ENCODE assay signal across 24 cellular contexts in genomic region chr5:58503634-58504033, GRCh38. TPM values are rescaled to one million over a fixed set of nuclear protein-coding genes. Genes with fewer than 3 reads are reported as not detected.
DNase-seq lines count a peak whose midpoint lies in the region; ATAC-seq, FAIRE-seq and TF ChIP-seq lines count a peak whose summit lies in the region.
"Had no signal": no experiment of that assay in that cellular context is flagged by ENCODE, and none has a peak within 500 bp of the region (broad histone marks: within the 10 kb centered on the region; RNA-seq: fewer than 3 reads in every experiment).

No MANE protein-coding gene starts in this region.

- H3K79me2 ChIP-seq in GM23338 (replicated peaks; ENCODE audit: insufficient read depth) (no peaks in the 10 kb centered on the region), mesendoderm (ENCODE audit: control insufficient read depth, insufficient read depth, low read length) (no peaks in the 10 kb centered on the region)

- H3K4me1 Mint-ChIP-seq in GM23338: peaks cover 20% of the 10 kb centered on the region

- H3K36me3 ChIP-seq in GM23338 (ENCODE audit: insufficient read depth) (no peaks in the 10 kb centered on the region), mesendoderm (ENCODE audit: control insufficient read depth, insufficient read depth, low read length) (no peaks in the 10 kb centered on the region), H7 (replicated peaks; ENCODE audit: control insufficient read depth, insufficient read depth, low read length) (no peaks in the 10 kb centered on the region), suprapubic skin (no peaks in the 10 kb centered on the region)
- H3K36me3 ChIP-seq: BE2C had no signal

- H4K8ac ChIP-seq in mesendoderm (ENCODE audit: low read depth, low read length): no peak overlapping the region

- H3K79me1 ChIP-seq in mesendoderm (ENCODE audit: low read length): no peaks in the 10 kb centered on the region

- DNase-seq in A549 (ENCODE audit: low read depth in 1 of 2, low spot score in 1 of 2): no peak
- DNase-seq in GM23338 (ENCODE audit: low spot score): peak; percentile 29
- peak; percentile 15 for DNase-seq in NCI-H748 treated with DMSO at 0.1 percent for 48 hours (lab: John Stamatoyannopoulos, UW)
- DNase-seq in mesendoderm: peak; percentile 35
- DNase-seq in glomerular visceral epithelial cell (ENCODE audit: extremely low spot score): no peak
- DNase-seq in H7: no peak
- no peak for DNase-seq in suprapubic skin (ENCODE audit: low spot score in 2 of 2)
- DNase-seq: ACHN; BE2C; C1 segment of cervical spinal cord; CD4-positive, CD25-positive, alpha-beta regulatory T cell; CD8-positive, alpha-beta memory T cell; DMS 273 treated with DMSO at 0.1 percent for 48 hours; DMS53; GDM1; GM23248 had no signal

- no peak overlapping the region for H2AK5ac ChIP-seq in mesendoderm (ENCODE audit: low read length)

- no peak overlapping the region for H3K4ac ChIP-seq in mesendoderm (ENCODE audit: low read depth, low read length)

- H3K4me1 ChIP-seq in A549 (no peaks in the 10 kb centered on the region), GM23338 (ENCODE audit: insufficient read depth) (peaks cover 13% of the 10 kb centered on the region), mesendoderm (ENCODE audit: control insufficient read depth, low read depth, low read length) (peaks cover 2% of the 10 kb centered on the region), suprapubic skin (no peaks in the 10 kb centered on the region)

- no peak overlapping the region for H3K4me2 ChIP-seq in A549
- no peak overlapping the region for H3K4me2 ChIP-seq in GM23338
- H3K4me2 ChIP-seq in mesendoderm (ENCODE audit: low read length): no peak overlapping the region

- TF ChIP-seq EP300 in A549 (IDR thresholded peaks at IDR 0.05) (no peak), suprapubic skin (IDR thresholded peaks at IDR 0.05) (no peak)

- H3K18ac ChIP-seq in mesendoderm (ENCODE audit: low read length): no peak overlapping the region

- H3K27ac ChIP-seq in A549 (no peak overlapping the region), GM23338 (ENCODE audit: low read depth) (no peak overlapping the region), mesendoderm (ENCODE audit: low read depth, low read length) (no peak overlapping the region), suprapubic skin (no peak overlapping the region)
- H3K27ac ChIP-seq: GM23248 had no signal

- H2BK5ac ChIP-seq in mesendoderm (ENCODE audit: low read length): no peak overlapping the region

- H3K27me3 ChIP-seq in GM23338 (ENCODE audit: insufficient read depth): no peaks in the 10 kb centered on the region
- H3K27me3 ChIP-seq in mesendoderm (ENCODE audit: insufficient read depth, low read length, poor library complexity): no peaks in the 10 kb centered on the region
- no peaks in the 10 kb centered on the region for H3K27me3 ChIP-seq in H7 (ENCODE audit: control insufficient read depth, insufficient read depth, low read length)
- H3K27me3 ChIP-seq in suprapubic skin: no peaks in the 10 kb centered on the region
- H3K27me3 ChIP-seq: BE2C had no signal

- WGBS in A549 (ENCODE audit: missing lambda C conversion rate): 15% methylated on average over 3 of the region's 3 CpGs
- WGBS in mesendoderm (ENCODE audit: extremely low coverage, insufficient coverage, low lambda C conversion rate): no CpG with 5 or more reads among the region's 3 CpGs
- 44% methylated on average over 3 of the region's 3 CpGs for WGBS in suprapubic skin

- no peaks in the 10 kb centered on the region for H4K20me1 ChIP-seq in GM23338 (replicated peaks; ENCODE audit: insufficient read depth)

- CTCF ChIA-PET in A549 (lab: Yijun Ruan, JAX): interaction anchor here (17.4 kb wide), 1 partner anchor 347 kb away, joined by 266 read pairs; no protein-coding TSS in a partner anchor

- H3K36me3 Mint-ChIP-seq in GM23338 (ENCODE audit: low read depth): no peaks in the 10 kb centered on the region
- H3K36me3 Mint-ChIP-seq: CD4-positive, CD25-positive, alpha-beta regulatory T cell had no signal

- H3K4me3 ChIP-seq in A549: no peak overlapping the region
- no peak overlapping the region for H3K4me3 ChIP-seq in GM23338
- H3K4me3 ChIP-seq in mesendoderm (ENCODE audit: low read length): no peak overlapping the region
- H3K4me3 ChIP-seq in H7 (ENCODE audit: insufficient read depth, low read depth, low read length): no peak overlapping the region
- no peak overlapping the region for H3K4me3 ChIP-seq in suprapubic skin
- H3K4me3 ChIP-seq: GM23248 had no signal

- TF ChIP-seq CTCF in A549 (IDR thresholded peaks at IDR 0.05) (no peak), GM23338 (conservative IDR thresholded peaks at IDR 0.05; ENCODE audit: low read depth in 2 of 2) (no peak), suprapubic skin (IDR thresholded peaks at IDR 0.05) (no peak)

- FAIRE-seq in A549 (lab: Jason Lieb, UNC): peak; percentile 76
- FAIRE-seq: GM12892, GM18507, H54, HepG2 had no signal

- H4K5ac ChIP-seq in mesendoderm (ENCODE audit: low read length): no peak overlapping the region

- no peak overlapping the region for H2BK15ac ChIP-seq in mesendoderm (replicated peaks; ENCODE audit: low read depth)

- POLR2A ChIA-PET in A549 (lab: Yijun Ruan, JAX): no interaction called here

- TF ChIP-seq RAD21 in A549 (conservative IDR thresholded peaks at IDR 0.05 in 1 of 2, IDR thresholded peaks at IDR 0.05 in 1 of 2): no peak

- no peak overlapping the region for H3K9ac ChIP-seq in mesendoderm (ENCODE audit: low read length)
- H3K9ac ChIP-seq: GM23248 had no signal

- no peak overlapping the region for H2BK120ac ChIP-seq in mesendoderm (ENCODE audit: low read depth, low read length)

- H3K27me3 Mint-ChIP-seq in GM23338 (ENCODE audit: insufficient read depth, low read depth, poor library complexity): peaks cover 3% of the 10 kb centered on the region
- H3K27me3 Mint-ChIP-seq: CD4-positive, CD25-positive, alpha-beta regulatory T cell; CD8-positive, alpha-beta memory T cell; IgD-negative memory B cell had no signal

- H3K27ac Mint-ChIP-seq in GM23338: no peak overlapping the region
- H3K27ac Mint-ChIP-seq: CD4-positive, CD25-positive, alpha-beta regulatory T cell; CD8-positive, alpha-beta memory T cell; IgD-negative memory B cell had no signal

- H3K9me3 ChIP-seq in A549 (no peaks in the 10 kb centered on the region), suprapubic skin (no peaks in the 10 kb centered on the region)
- H3K9me3 ChIP-seq: BE2C had no signal

- H3K23ac ChIP-seq in mesendoderm (ENCODE audit: low read length): no peak overlapping the region

- H3K9me3 Mint-ChIP-seq in GM23338: no peaks in the 10 kb centered on the region
- H3K9me3 Mint-ChIP-seq: CD4-positive, CD25-positive, alpha-beta regulatory T cell; IgD-negative memory B cell had no signal

- no peaks in the 10 kb centered on the region for H3K9me2 ChIP-seq in GM23338 (ENCODE audit: insufficient read depth)

- no peak overlapping the region for H3K4me3 Mint-ChIP-seq in GM23338
- H3K4me3 Mint-ChIP-seq: CD4-positive, CD25-positive, alpha-beta regulatory T cell; CD8-positive, alpha-beta memory T cell had no signal

- ATAC-seq in A549: no peak
- peak; percentile 53; the same call in 2 of the 3 replicates for ATAC-seq in GM23338
- no peak for ATAC-seq in HG03175 (IDR thresholded peaks at IDR 0.05; ENCODE audit: unreplicated experiment)
- ATAC-seq: HCT116, HepG2 had no signal

- TF ChIP-seq POLR2A in A549 (IDR thresholded peaks at IDR 0.05; ENCODE audit: low read length) (no peak), suprapubic skin (IDR thresholded peaks at IDR 0.05) (no peak)

- H2AFZ ChIP-seq in GM23338: no peak overlapping the region
- H2AFZ ChIP-seq: GM23248 had no signal

- H3F3A ChIP-seq in GM23338 (replicated peaks; ENCODE audit: low read depth): no peaks in the 10 kb centered on the region

- H3K56ac ChIP-seq in mesendoderm (ENCODE audit: low read length): no peak overlapping the region

TF ChIP-seq in A549, 52 proteins besides CTCF, POLR2A, EP300 and RAD21 (continues in another document):
- TF ChIP-seq MAZ (IDR thresholded peaks at IDR 0.05; ENCODE audit: borderline replicate concordance, low read depth, low read length) (no peak), KDM5A (IDR thresholded peaks at IDR 0.05) (no peak), SREBF2 (IDR thresholded peaks at IDR 0.05) (no peak), JUN (IDR thresholded peaks at IDR 0.05) (no peak), HOXB5 (CRISPR knock-in tag; IDR thresholded peaks at IDR 0.05) (no peak), ESRRA (IDR thresholded peaks at IDR 0.05; ENCODE audit: borderline replicate concordance, low read length) (no peak)

TF ChIP-seq in GM23338, 12 proteins besides CTCF, POLR2A, EP300 and RAD21 (continues in another document):
- TF ChIP-seq ZNF331 (CRISPR knock-in tag; IDR thresholded peaks at IDR 0.05; ENCODE audit: low read depth): no peak

RNA-seq across cellular contexts. Expression of gene GAPT, which starts 12.4 kb away (rescaled TPM):
- not detected in 2 replicates for polyA plus RNA-seq in A549 (2011; rRNA removed)
- polyA plus RNA-seq in A549 (2012; cell fraction: cytosol; rRNA removed): not detected in 2 replicates
- not detected in 2 replicates for polyA plus RNA-seq in A549 (2012; cell fraction: nucleus; rRNA removed)
- not detected in 3 replicates for polyA plus RNA-seq in A549 (2017; fragmentation: RNase III; extraction: RNeasy Plus Mini Kit Qiagen cat#74134 plus additional on column Dnase treatment)
- not detected in 2 replicates for polyA minus RNA-seq in A549 (2011; rRNA and poly(A)+ RNA removed)
- not detected in 2 replicates for total RNA-seq in GM23338 (2014; rRNA removed; shearing (Covaris generic))
- polyA plus RNA-seq in GM23338 (2016; fragmentation: Nextera tagmentation; extraction: Ambion mirVana): not detected in 2 replicates
- polyA plus RNA-seq in mesendoderm (2013, experiment 1 of 2): 1.5 TPM
- 1.1 TPM for polyA plus RNA-seq in mesendoderm (2013, experiment 2 of 2)
- total RNA-seq in H7 (2014; rRNA removed; shearing (Covaris generic)): not detected in 2 replicates
- total RNA-seq in suprapubic skin: 1 to 10 TPM in 1 of 4 donors, under 1 TPM in 1, not detected in 2; 0.42 to 1.4 TPM
- total RNA-seq: A172, GM23248, HepG2 had no signal
- polyA plus RNA-seq: GM23248, HepG2 had no signal

RNA-seq across cellular contexts. Expression of gene PLK2, which starts 43.7 kb away (rescaled TPM):
- polyA plus RNA-seq in A549 (2011; rRNA removed) (168 and 217 TPM in 2 replicates), A549 (2017; fragmentation: RNase III; extraction: RNeasy Plus Mini Kit Qiagen cat#74134 plus additional on column Dnase treatment) (230 to 257 TPM (median 240 TPM) in 3 replicates), GM23338 (2016; fragmentation: Nextera tagmentation; extraction: Ambion mirVana) (12.0 and 13.5 TPM in 2 replicates)
- polyA plus RNA-seq in A549 (2012; cell fraction: cytosol; rRNA removed): 147 and 226 TPM in 2 replicates
- polyA plus RNA-seq in A549 (2012; cell fraction: nucleus; rRNA removed): 345 and 402 TPM in 2 replicates
- polyA minus RNA-seq in A549 (2011; rRNA and poly(A)+ RNA removed): 367 and 381 TPM in 2 replicates
- 29.4 and 30.0 TPM in 2 replicates for total RNA-seq in GM23338 (2014; rRNA removed; shearing (Covaris generic))
- polyA plus RNA-seq in mesendoderm (2013, experiment 1 of 2): 72.1 TPM
- 73.6 TPM for polyA plus RNA-seq in mesendoderm (2013, experiment 2 of 2)
- total RNA-seq in H7 (2014; rRNA removed; shearing (Covaris generic)): 7.1 and 7.7 TPM in 2 replicates
- total RNA-seq in suprapubic skin: 100 to 1,000 TPM; 156 to 567 (median 328) TPM

Comparison
In these comparisons a context has a peak if more than half of its experiments do, and no peak if none do; other contexts are left out.
1. DNase-seq: peak in GM23338 (single experiment), NCI-H748 treated with DMSO at 0.1 percent for 48 hours (single experiment) and mesendoderm (single experiment); none in A549 (0 of 2), glomerular visceral epithelial cell (single experiment), H7 (single experiment) and suprapubic skin (0 of 2).